In the genomic region with DNA sequence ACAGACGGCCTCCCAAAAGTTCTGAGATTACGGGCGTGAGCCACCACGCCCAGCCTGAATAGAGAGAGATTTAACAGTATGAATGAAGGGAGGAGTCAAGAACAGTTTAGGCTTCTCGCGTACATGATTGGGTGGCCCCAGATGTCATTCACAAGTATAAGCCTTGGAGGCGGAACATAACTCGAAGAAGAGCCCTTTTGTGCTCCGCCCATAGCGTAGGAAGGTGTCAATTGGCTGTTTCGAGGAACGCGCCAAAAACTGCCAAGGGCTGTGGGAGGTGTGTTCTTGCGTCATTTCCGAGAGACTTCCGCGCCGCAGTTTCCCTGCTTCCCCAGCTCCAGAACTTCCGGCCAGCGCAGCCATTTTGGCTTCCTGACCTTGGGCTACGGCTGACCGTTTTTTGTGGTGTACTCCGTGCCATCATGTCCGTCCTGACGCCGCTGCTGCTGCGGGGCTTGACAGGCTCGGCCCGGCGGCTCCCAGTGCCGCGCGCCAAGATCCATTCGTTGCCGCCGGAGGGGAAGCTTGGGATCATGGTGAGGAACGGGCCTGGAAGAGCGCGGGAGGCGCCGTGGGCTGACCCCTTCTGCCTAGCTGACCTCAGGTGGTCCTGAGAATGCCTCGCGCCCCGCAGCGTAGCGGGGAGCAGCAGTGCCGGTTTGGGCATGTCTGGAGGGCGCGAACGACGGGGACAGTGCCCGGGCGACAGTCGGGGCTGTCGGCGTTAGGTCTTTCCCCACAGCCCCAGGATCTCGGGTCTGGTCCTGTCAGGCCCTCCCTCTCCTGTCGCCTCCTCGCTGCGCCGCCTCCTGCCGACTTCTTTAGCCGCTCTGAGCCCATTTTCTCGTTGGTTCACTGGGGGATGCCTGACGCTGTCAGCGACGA, we compare ENCODE assay signal across 1 cellular context.
A peak's percentile ranks its signal among the peaks of the same experiment; 100 is the strongest.
TF ChIP-seq lines count a peak whose summit lies in the region.

COX8A (plus strand) TSS at position 362 of the 885 bp plus-strand sequence; CDS start at position 423, 61 bp downstream.

TF ChIP-seq in HepG2, 621 proteins besides CTCF, POLR2A, EP300 and RAD21 (continued from another document):
- no peak for TF ChIP-seq PRDM10 (CRISPR knock-in tag; IDR thresholded peaks at IDR 0.05; ENCODE audit: low read depth)
- TF ChIP-seq PAWR (CRISPR knock-in tag; IDR thresholded peaks at IDR 0.05; ENCODE audit: borderline replicate concordance), result no peak
- TF ChIP-seq KAT2B (IDR thresholded peaks at IDR 0.05; ENCODE audit: borderline replicate concordance, low read depth, low read length), result no peak
- TF ChIP-seq KLF6 (CRISPR knock-in tag; IDR thresholded peaks at IDR 0.05), result peak; percentile 62; the same call in 1 of the 2 replicates
- no peak; the same call in 1 of the 2 replicates for TF ChIP-seq ZMAT3 (CRISPR knock-in tag; conservative IDR thresholded peaks at IDR 0.05)
- TF ChIP-seq, protein P1, sequence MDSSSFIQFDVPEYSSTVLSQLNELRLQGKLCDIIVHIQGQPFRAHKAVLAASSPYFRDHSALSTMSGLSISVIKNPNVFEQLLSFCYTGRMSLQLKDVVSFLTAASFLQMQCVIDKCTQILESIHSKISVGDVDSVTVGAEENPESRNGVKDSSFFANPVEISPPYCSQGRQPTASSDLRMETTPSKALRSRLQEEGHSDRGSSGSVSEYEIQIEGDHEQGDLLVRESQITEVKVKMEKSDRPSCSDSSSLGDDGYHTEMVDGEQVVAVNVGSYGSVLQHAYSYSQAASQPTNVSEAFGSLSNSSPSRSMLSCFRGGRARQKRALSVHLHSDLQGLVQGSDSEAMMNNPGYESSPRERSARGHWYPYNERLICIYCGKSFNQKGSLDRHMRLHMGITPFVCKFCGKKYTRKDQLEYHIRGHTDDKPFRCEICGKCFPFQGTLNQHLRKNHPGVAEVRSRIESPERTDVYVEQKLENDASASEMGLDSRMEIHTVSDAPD (CRISPR knock-in tag; IDR thresholded peaks at IDR 0.05), result no peak
- TF ChIP-seq ARID2 (CRISPR knock-in tag; IDR thresholded peaks at IDR 0.05; ENCODE audit: borderline replicate concordance), result no peak
- no peak for TF ChIP-seq NFIC (IDR thresholded peaks at IDR 0.05; ENCODE audit: low read length)
- no peak for TF ChIP-seq U2AF2 (IDR thresholded peaks at IDR 0.05; ENCODE audit: low read depth, low read length)
- TF ChIP-seq, protein P2, sequence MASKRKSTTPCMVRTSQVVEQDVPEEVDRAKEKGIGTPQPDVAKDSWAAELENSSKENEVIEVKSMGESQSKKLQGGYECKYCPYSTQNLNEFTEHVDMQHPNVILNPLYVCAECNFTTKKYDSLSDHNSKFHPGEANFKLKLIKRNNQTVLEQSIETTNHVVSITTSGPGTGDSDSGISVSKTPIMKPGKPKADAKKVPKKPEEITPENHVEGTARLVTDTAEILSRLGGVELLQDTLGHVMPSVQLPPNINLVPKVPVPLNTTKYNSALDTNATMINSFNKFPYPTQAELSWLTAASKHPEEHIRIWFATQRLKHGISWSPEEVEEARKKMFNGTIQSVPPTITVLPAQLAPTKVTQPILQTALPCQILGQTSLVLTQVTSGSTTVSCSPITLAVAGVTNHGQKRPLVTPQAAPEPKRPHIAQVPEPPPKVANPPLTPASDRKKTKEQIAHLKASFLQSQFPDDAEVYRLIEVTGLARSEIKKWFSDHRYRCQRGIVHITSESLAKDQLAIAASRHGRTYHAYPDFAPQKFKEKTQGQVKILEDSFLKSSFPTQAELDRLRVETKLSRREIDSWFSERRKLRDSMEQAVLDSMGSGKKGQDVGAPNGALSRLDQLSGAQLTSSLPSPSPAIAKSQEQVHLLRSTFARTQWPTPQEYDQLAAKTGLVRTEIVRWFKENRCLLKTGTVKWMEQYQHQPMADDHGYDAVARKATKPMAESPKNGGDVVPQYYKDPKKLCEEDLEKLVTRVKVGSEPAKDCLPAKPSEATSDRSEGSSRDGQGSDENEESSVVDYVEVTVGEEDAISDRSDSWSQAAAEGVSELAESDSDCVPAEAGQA (IDR thresholded peaks at IDR 0.05; ENCODE audit: low read depth), result peak; percentile 99
- TF ChIP-seq, protein P2 (CRISPR knock-in tag; IDR thresholded peaks at IDR 0.05; ENCODE audit: borderline replicate concordance), result no peak
- TF ChIP-seq, protein P3, sequence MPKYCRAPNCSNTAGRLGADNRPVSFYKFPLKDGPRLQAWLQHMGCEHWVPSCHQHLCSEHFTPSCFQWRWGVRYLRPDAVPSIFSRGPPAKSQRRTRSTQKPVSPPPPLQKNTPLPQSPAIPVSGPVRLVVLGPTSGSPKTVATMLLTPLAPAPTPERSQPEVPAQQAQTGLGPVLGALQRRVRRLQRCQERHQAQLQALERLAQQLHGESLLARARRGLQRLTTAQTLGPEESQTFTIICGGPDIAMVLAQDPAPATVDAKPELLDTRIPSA (CRISPR knock-in tag; IDR thresholded peaks at IDR 0.05; ENCODE audit: borderline replicate concordance), result 0 out of 2 replicates have a peak, but pooled peaks have one; percentile 16
- TF ChIP-seq, protein P4, sequence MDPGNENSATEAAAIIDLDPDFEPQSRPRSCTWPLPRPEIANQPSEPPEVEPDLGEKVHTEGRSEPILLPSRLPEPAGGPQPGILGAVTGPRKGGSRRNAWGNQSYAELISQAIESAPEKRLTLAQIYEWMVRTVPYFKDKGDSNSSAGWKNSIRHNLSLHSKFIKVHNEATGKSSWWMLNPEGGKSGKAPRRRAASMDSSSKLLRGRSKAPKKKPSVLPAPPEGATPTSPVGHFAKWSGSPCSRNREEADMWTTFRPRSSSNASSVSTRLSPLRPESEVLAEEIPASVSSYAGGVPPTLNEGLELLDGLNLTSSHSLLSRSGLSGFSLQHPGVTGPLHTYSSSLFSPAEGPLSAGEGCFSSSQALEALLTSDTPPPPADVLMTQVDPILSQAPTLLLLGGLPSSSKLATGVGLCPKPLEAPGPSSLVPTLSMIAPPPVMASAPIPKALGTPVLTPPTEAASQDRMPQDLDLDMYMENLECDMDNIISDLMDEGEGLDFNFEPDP (CRISPR knock-in tag; conservative IDR thresholded peaks at IDR 0.05), result 0 out of 2 replicates have a peak, but pooled peaks have one; percentile 65
- peak; percentile 93 for TF ChIP-seq SP2 (CRISPR knock-in tag; IDR thresholded peaks at IDR 0.05)
- TF ChIP-seq, protein P5, sequence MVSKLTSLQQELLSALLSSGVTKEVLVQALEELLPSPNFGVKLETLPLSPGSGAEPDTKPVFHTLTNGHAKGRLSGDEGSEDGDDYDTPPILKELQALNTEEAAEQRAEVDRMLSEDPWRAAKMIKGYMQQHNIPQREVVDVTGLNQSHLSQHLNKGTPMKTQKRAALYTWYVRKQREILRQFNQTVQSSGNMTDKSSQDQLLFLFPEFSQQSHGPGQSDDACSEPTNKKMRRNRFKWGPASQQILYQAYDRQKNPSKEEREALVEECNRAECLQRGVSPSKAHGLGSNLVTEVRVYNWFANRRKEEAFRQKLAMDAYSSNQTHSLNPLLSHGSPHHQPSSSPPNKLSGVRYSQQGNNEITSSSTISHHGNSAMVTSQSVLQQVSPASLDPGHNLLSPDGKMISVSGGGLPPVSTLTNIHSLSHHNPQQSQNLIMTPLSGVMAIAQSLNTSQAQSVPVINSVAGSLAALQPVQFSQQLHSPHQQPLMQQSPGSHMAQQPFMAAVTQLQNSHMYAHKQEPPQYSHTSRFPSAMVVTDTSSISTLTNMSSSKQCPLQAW (CRISPR knock-in tag; IDR thresholded peaks at IDR 0.05), result peak; percentile 85
- TF ChIP-seq, protein P6, sequence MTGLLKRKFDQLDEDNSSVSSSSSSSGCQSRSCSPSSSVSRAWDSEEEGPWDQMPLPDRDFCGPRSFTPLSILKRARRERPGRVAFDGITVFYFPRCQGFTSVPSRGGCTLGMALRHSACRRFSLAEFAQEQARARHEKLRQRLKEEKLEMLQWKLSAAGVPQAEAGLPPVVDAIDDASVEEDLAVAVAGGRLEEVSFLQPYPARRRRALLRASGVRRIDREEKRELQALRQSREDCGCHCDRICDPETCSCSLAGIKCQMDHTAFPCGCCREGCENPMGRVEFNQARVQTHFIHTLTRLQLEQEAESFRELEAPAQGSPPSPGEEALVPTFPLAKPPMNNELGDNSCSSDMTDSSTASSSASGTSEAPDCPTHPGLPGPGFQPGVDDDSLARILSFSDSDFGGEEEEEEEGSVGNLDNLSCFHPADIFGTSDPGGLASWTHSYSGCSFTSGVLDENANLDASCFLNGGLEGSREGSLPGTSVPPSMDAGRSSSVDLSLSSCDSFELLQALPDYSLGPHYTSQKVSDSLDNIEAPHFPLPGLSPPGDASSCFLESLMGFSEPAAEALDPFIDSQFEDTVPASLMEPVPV (CRISPR knock-in tag; IDR thresholded peaks at IDR 0.05), result peak; percentile 80; the same call in 1 of the 2 replicates
- no peak for TF ChIP-seq ZBTB42 (CRISPR knock-in tag; IDR thresholded peaks at IDR 0.05)
- peak; percentile 93 for TF ChIP-seq NFATC3 (CRISPR knock-in tag; IDR thresholded peaks at IDR 0.05)
